8 cellular contexts compared by ENCODE assay signal in genomic region chr6:31829633-31830492, GRCh38. TPM values are rescaled to one million over a fixed set of nuclear protein-coding genes. Genes with fewer than 3 reads are reported as not detected.
DNase-seq lines count a peak whose midpoint lies in the region; ATAC-seq and TF ChIP-seq lines count a peak whose summit lies in the region.

No MANE protein-coding gene starts in this region.

- H3K4me1 ChIP-seq in DOHH2 (ENCODE audit: control insufficient read depth, low read length) = peaks cover 63% of the 10 kb centered on the region

- no peaks in the 10 kb centered on the region for H3K9me3 Mint-ChIP-seq in nephron

- H3K9me2 ChIP-seq in DOHH2 (replicated peaks; ENCODE audit: control insufficient read depth, low read length) = no peaks in the 10 kb centered on the region

- no peaks in the 10 kb centered on the region for H3K27me3 Mint-ChIP-seq in nephron (ENCODE audit: low read depth)

- H3K4me3 Mint-ChIP-seq in nephron = peak overlapping the region; percentile 93 to 97 (median 97)

- no peaks in the 10 kb centered on the region for H4K20me1 ChIP-seq in DOHH2 (ENCODE audit: control insufficient read depth, insufficient read depth, low read depth, low read length)

- H3K79me2 ChIP-seq in DOHH2 (ENCODE audit: control insufficient read depth, low read length) = peaks cover 57% of the 10 kb centered on the region

- peak; percentile 52 for DNase-seq in LHCN-M2 (ENCODE audit: low read depth)
- DNase-seq in SW480 (ENCODE audit: low spot score) = peak; percentile 61
- DNase-seq in epithelial cell of proximal tubule (ENCODE audit: low read depth) = no peak
- no peak for DNase-seq in stimulated activated CD4-positive, alpha-beta T cell treated with anti-CD3 and anti-CD28 coated beads, Interleukin-4, amount 100 ng/mL, for 24 hours

- TF ChIP-seq CTCF in DOHH2 (IDR thresholded peaks at IDR 0.05; ENCODE audit: low read depth, low read length, poor library complexity, severe bottlenecking) (peak; percentile 56), epithelial cell of proximal tubule (conservative IDR thresholded peaks at IDR 0.05; ENCODE audit: low read depth, low read length) (peak; percentile 50), nephron (IDR thresholded peaks at IDR 0.05; ENCODE audit: unreplicated experiment in 3 of 3) (peak; percentile 42 to 69 (median 53))

- H3K36me3 ChIP-seq in DOHH2 (ENCODE audit: control insufficient read depth, low read length) = peaks cover 11% of the 10 kb centered on the region

- H3K4me3 ChIP-seq in DOHH2 (ENCODE audit: low read length) = peak overlapping the region; percentile 74
- peak overlapping the region; percentile 88 for H3K4me3 ChIP-seq in epithelial cell of proximal tubule (ENCODE audit: low read depth, low read length)

- peaks cover 33% of the 10 kb centered on the region for H3F3A ChIP-seq in DOHH2 (ENCODE audit: control insufficient read depth, insufficient read depth)

- peak overlapping the region; percentile 71 for H3K27ac ChIP-seq in DOHH2 (ENCODE audit: low read depth, low read length)

- peaks cover 7% of the 10 kb centered on the region for H3K36me3 Mint-ChIP-seq in nephron (ENCODE audit: low read depth)

- no peaks in the 10 kb centered on the region for H3K27me3 ChIP-seq in DOHH2 (ENCODE audit: control insufficient read depth, low read length)

- H3K4me2 ChIP-seq in DOHH2 (ENCODE audit: low read length) = peak overlapping the region; percentile 69

- peaks cover 42% of the 10 kb centered on the region for H3K4me1 Mint-ChIP-seq in nephron

- peak overlapping the region; percentile 85 to 94 (median 92) for H3K27ac Mint-ChIP-seq in nephron

- H3K9me3 ChIP-seq in DOHH2 (ENCODE audit: control insufficient read depth, insufficient read depth, low read length) = no peaks in the 10 kb centered on the region

- no peak for ATAC-seq in HG02870 (IDR thresholded peaks at IDR 0.05; ENCODE audit: unreplicated experiment)
- no peak for ATAC-seq in GM21367 (IDR thresholded peaks at IDR 0.05; ENCODE audit: unreplicated experiment)

RNA-seq across cellular contexts. Expression of gene HSPA1B, which starts 2.3 kb away (rescaled TPM):
- total RNA-seq in LHCN-M2 (2014; rRNA removed) (86.1 and 92.2 TPM in 2 replicates), epithelial cell of proximal tubule (58.4 and 136 TPM in 2 replicates)
- polyA plus RNA-seq in LHCN-M2 (2012) = 48.1 TPM

RNA-seq across cellular contexts. Expression of gene HSPA1A, which starts 14.5 kb away (rescaled TPM):
- total RNA-seq in LHCN-M2 (2014; rRNA removed) = 98.9 and 101 TPM in 2 replicates
- 77.4 TPM for polyA plus RNA-seq in LHCN-M2 (2012)
- 116 and 139 TPM in 2 replicates for total RNA-seq in epithelial cell of proximal tubule

RNA-seq across cellular contexts. Expression of gene HSPA1L, which starts 14.8 kb away (rescaled TPM):
- 0.71 and 1.5 TPM in 2 replicates for total RNA-seq in LHCN-M2 (2014; rRNA removed)
- 1.00 TPM for polyA plus RNA-seq in LHCN-M2 (2012)
- 0.29 and 0.35 TPM in 2 replicates for total RNA-seq in epithelial cell of proximal tubule

RNA-seq across cellular contexts. Expression of gene LSM2, which starts 23.1 kb away (rescaled TPM):
- total RNA-seq in LHCN-M2 (2014; rRNA removed) (78.7 and 88.2 TPM in 2 replicates), epithelial cell of proximal tubule (112 and 157 TPM in 2 replicates)
- polyA plus RNA-seq in LHCN-M2 (2012) = 76.5 TPM

RNA-seq across cellular contexts. Expression of gene NEU1, which starts 32.8 kb away (rescaled TPM):
- total RNA-seq in LHCN-M2 (2014; rRNA removed) (43.9 and 57.2 TPM in 2 replicates), epithelial cell of proximal tubule (65.2 and 68.6 TPM in 2 replicates)
- 42.5 TPM for polyA plus RNA-seq in LHCN-M2 (2012)

Comparison
In these comparisons a context has a peak if more than half of its experiments do, and no peak if none do; other contexts are left out.
1. DNase-seq: peak in LHCN-M2 (single experiment) and SW480 (single experiment); none in epithelial cell of proximal tubule (single experiment) and stimulated activated CD4-positive, alpha-beta T cell treated with anti-CD3 and anti-CD28 coated beads, Interleukin-4, amount 100 ng/mL, for 24 hours (single experiment).
2. Peak in every context shown above with its lines, with median percentiles within 50 percentile points of each other: CTCF ChIP-seq.